ENCODE assay signal across 17 cellular contexts in the genomic region with DNA sequence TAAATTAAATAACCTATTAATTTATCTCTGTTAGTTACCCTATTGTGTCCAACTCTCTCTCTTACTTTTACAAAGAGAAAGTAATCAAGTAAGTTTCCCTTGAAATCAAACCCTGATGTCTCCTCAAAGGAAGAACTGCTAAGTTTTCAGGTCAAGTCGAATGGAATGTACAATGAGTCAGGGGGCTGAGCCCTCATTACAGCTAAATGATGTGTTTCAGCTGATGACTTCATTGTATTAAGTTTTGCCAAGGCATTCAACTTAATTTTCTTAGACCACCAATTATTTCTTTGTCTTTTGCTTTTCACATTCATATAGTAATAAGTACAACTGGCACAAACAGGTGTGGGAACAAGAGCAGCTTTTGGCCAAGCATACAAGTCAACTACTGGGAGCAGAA. TPM values are rescaled to one million over a fixed set of nuclear protein-coding genes. Genes with fewer than 3 reads are reported as not detected.
"Had no signal": no experiment of that assay in that cellular context is flagged by ENCODE, and none has a peak within 500 bp of the region (broad histone marks: within the 10 kb centered on the region; RNA-seq: fewer than 3 reads in every experiment).

No MANE protein-coding gene starts in this region.

- H3K36me3 ChIP-seq: ascending aorta, gastroesophageal sphincter, heart right ventricle, prostate gland, right lobe of liver, upper lobe of left lung had no signal

- H3K9me3 Mint-ChIP-seq: T-helper 1 cell treated with Interleukin-12 subunit alpha and Interleukin-12 subunit beta and Interleukin-4 antibody, amounts not matched to agents 30 μg/mL and 1 μg/mL, for 36 hours had no signal

- DNase-seq: activated B cell treated with CpG ODN at 0.5 μM for 24 hours; activated CD4-positive, alpha-beta T cell treated with anti-CD3 and anti-CD28 coated beads, Interleukin-2, amount 50 U/mL, for 1 hour; activated CD8-positive, alpha-beta memory T cell treated with anti-CD3 and anti-CD28 coated beads for 24 hours; activated naive CD8-positive, alpha-beta T cell treated with anti-CD3 and anti-CD28 coated beads for 36 hours; central memory CD4-positive, alpha-beta T cell; heart right ventricle; midbrain; right lobe of liver; stimulated activated naive CD8-positive, alpha-beta T cell treated with anti-CD3 and anti-CD28 coated beads, Interleukin-15, amount 100 ng/mL, for 72 hours; upper lobe of left lung had no signal

- H3K4me3 ChIP-seq: ascending aorta, coronary artery, gastroesophageal sphincter, heart right ventricle, prostate gland, right lobe of liver, upper lobe of left lung had no signal

- H3K27ac Mint-ChIP-seq: activated B cell treated with CpG ODN at 0.5 μM for 24 hours; activated naive CD8-positive, alpha-beta T cell treated with anti-CD3 and anti-CD28 coated beads for 36 hours; stimulated activated naive CD8-positive, alpha-beta T cell treated with anti-CD3 and anti-CD28 coated beads, Interleukin-15, amount 100 ng/mL, for 72 hours; T-helper 1 cell treated with Interleukin-12 subunit alpha and Interleukin-12 subunit beta and Interleukin-4 antibody, amounts not matched to agents 30 μg/mL and 1 μg/mL, for 36 hours had no signal

- H3K4me3 Mint-ChIP-seq: activated B cell treated with CpG ODN at 0.5 μM for 24 hours; activated naive CD8-positive, alpha-beta T cell treated with anti-CD3 and anti-CD28 coated beads for 36 hours; neural crest cell; stimulated activated naive CD8-positive, alpha-beta T cell treated with anti-CD3 and anti-CD28 coated beads, Interleukin-15, amount 100 ng/mL, for 72 hours; T-helper 1 cell treated with Interleukin-12 subunit alpha and Interleukin-12 subunit beta and Interleukin-4 antibody, amounts not matched to agents 30 μg/mL and 1 μg/mL, for 36 hours had no signal

- H3K4me1 Mint-ChIP-seq: activated B cell treated with CpG ODN at 0.5 μM for 24 hours, neural crest cell had no signal

- H3K27ac ChIP-seq: ascending aorta, coronary artery, gastroesophageal sphincter, heart right ventricle, prostate gland, right lobe of liver, upper lobe of left lung had no signal

- H3K4me1 ChIP-seq: ascending aorta, gastroesophageal sphincter, heart right ventricle, prostate gland, right lobe of liver, upper lobe of left lung had no signal

- H3K9me3 ChIP-seq: ascending aorta, prostate gland, right lobe of liver, upper lobe of left lung had no signal

- H3K27me3 ChIP-seq: ascending aorta, gastroesophageal sphincter, heart right ventricle, right lobe of liver, upper lobe of left lung had no signal

- ATAC-seq: gastroesophageal sphincter; heart right ventricle; right lobe of liver; stimulated activated naive CD8-positive, alpha-beta T cell treated with anti-CD3 and anti-CD28 coated beads, Interleukin-15, amount 100 ng/mL, for 72 hours had no signal

- H3K27me3 Mint-ChIP-seq: activated naive CD8-positive, alpha-beta T cell treated with anti-CD3 and anti-CD28 coated beads for 36 hours; stimulated activated naive CD8-positive, alpha-beta T cell treated with anti-CD3 and anti-CD28 coated beads, Interleukin-15, amount 100 ng/mL, for 72 hours had no signal

RNA-seq across cellular contexts. Expression of gene DCT, which starts 54.7 kb away (rescaled TPM):
- total RNA-seq: ascending aorta, lung microvascular endothelial cell had no signal
